Comparison of ENCODE assay signal across 24 cellular contexts in the genomic region with DNA sequence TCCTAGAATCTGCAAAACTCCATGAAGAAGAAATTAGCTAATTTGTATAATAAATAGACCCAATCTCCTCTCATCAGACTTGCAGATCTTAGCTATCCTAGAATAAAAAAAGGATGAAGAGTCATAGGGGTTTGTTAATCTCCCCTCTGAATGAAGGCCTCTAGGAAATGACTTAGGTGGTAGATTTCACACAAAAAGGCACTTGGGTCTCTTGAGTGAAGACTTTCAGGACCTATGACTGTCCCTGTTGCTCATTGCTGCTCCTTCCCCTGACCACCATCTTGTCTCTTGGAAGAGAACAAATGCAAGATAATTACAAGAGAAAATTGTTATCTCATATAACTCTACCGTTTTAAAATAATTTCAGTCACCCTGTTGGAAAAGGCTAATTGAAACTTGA.
"Had no signal": no experiment of that assay in that cellular context is flagged by ENCODE, and none has a peak within 500 bp of the region (broad histone marks: within the 10 kb centered on the region; RNA-seq: fewer than 3 reads in every experiment).

No MANE protein-coding gene starts in this region.

- H3K4me3 Mint-ChIP-seq: mesothelial cell of epicardium; naive thymus-derived CD4-positive, alpha-beta T cell; natural killer cell treated with Interleukin-12 subunit alpha and Interleukin-12 subunit beta and Interleukin-15 and Interleukin-18, amount 100 ng/mL, for 72 hours; stimulated activated naive B cell treated with anti-CD40 and anti-IgM and Interleukin-4, amounts not matched to agents 10 μg/mL and 1 μg/mL and 100 μg/mL, for 72 hours; stimulated activated naive CD8-positive, alpha-beta T cell treated with anti-CD3 and anti-CD28 coated beads, Interleukin-15, Interleukin-2, amounts not matched to agents 100 ng/mL and 50 ng/mL, for 24 hours had no signal

- H3K36me3 ChIP-seq: left ventricle myocardium inferior, ovary, suprapubic skin, thoracic aorta, tibial artery, upper lobe of right lung had no signal

- H3K27ac ChIP-seq: left ventricle myocardium inferior, ovary, skin epidermis, suprapubic skin, thoracic aorta, tibial artery, upper lobe of right lung had no signal

- H3K27me3 ChIP-seq: ovary, suprapubic skin, tibial artery, upper lobe of right lung had no signal

- H3K27ac Mint-ChIP-seq: mesothelial cell of epicardium; naive thymus-derived CD4-positive, alpha-beta T cell; natural killer cell treated with Interleukin-12 subunit alpha and Interleukin-12 subunit beta and Interleukin-15 and Interleukin-18, amount 100 ng/mL, for 72 hours; progenitor cell of endocrine pancreas; stimulated activated naive B cell treated with anti-CD40 and anti-IgM and Interleukin-4, amounts not matched to agents 10 μg/mL and 1 μg/mL and 100 μg/mL, for 72 hours; stimulated activated naive CD8-positive, alpha-beta T cell treated with anti-CD3 and anti-CD28 coated beads, Interleukin-15, Interleukin-2, amounts not matched to agents 100 ng/mL and 50 ng/mL, for 24 hours had no signal

- H3K9me3 ChIP-seq: ovary, suprapubic skin, thoracic aorta, tibial artery, upper lobe of right lung had no signal

- H3K4me1 Mint-ChIP-seq: naive thymus-derived CD4-positive, alpha-beta T cell; stimulated activated naive B cell treated with anti-CD40 and anti-IgM and Interleukin-4, amounts not matched to agents 10 μg/mL and 1 μg/mL and 100 μg/mL, for 72 hours had no signal

- ATAC-seq: naive thymus-derived CD4-positive, alpha-beta T cell; natural killer cell treated with Interleukin-12 subunit alpha and Interleukin-12 subunit beta and Interleukin-15 and Interleukin-18, amount 100 ng/mL, for 72 hours; sciatic nerve; stimulated activated naive B cell treated with anti-CD40 and anti-IgM and Interleukin-4, amounts not matched to agents 10 μg/mL and 1 μg/mL and 100 μg/mL, for 72 hours had no signal

- H3K36me3 Mint-ChIP-seq: naive thymus-derived CD4-positive, alpha-beta T cell; natural killer cell treated with Interleukin-12 subunit alpha and Interleukin-12 subunit beta and Interleukin-15 and Interleukin-18, amount 100 ng/mL, for 72 hours; stimulated activated naive B cell treated with anti-CD40 and anti-IgM and Interleukin-4, amounts not matched to agents 10 μg/mL and 1 μg/mL and 100 μg/mL, for 72 hours had no signal

- H3K27me3 Mint-ChIP-seq: natural killer cell treated with Interleukin-12 subunit alpha and Interleukin-12 subunit beta and Interleukin-15 and Interleukin-18, amount 100 ng/mL, for 72 hours; progenitor cell of endocrine pancreas; stimulated activated naive B cell treated with anti-CD40 and anti-IgM and Interleukin-4, amounts not matched to agents 10 μg/mL and 1 μg/mL and 100 μg/mL, for 72 hours; stimulated activated naive CD8-positive, alpha-beta T cell treated with anti-CD3 and anti-CD28 coated beads, Interleukin-15, Interleukin-2, amounts not matched to agents 100 ng/mL and 50 ng/mL, for 24 hours had no signal

- H3K4me1 ChIP-seq: left ventricle myocardium inferior, suprapubic skin, tibial artery, upper lobe of right lung had no signal

- DNase-seq: hypothalamus; islet precursor cell; left ventricle myocardium inferior; mesendoderm; naive thymus-derived CD4-positive, alpha-beta T cell; ovary; right cardiac atrium; stimulated activated CD4-positive, alpha-beta T cell treated with anti-CD3 and anti-CD28 coated beads, Interleukin-12 subunit alpha, Interleukin-12 subunit beta, amount 100 ng/mL, for 4 hours; stimulated activated CD4-positive, alpha-beta T cell treated with anti-CD3 and anti-CD28 coated beads, Interleukin-15, amount 100 ng/mL, for 24 hours; stimulated activated CD4-positive, alpha-beta T cell treated with anti-CD3 and anti-CD28 coated beads, Interleukin-2, amount 100 ng/mL, for 24 hours; stimulated activated CD4-positive, alpha-beta T cell treated with anti-CD3 and anti-CD28 coated beads, Interleukin-4, amount 100 ng/mL, for 1 hour; stimulated activated naive B cell treated with anti-CD40 and anti-IgM and Interleukin-4, amounts not matched to agents 10 μg/mL and 1 μg/mL and 100 μg/mL, for 72 hours; tibial artery; trophoblast cell; upper lobe of right lung had no signal

- H3K4me3 ChIP-seq: left ventricle myocardium inferior, lung, ovary, skin epidermis, suprapubic skin, thoracic aorta, tibial artery, upper lobe of right lung had no signal
